ENCODE assay signal across 8 cellular contexts in the genomic region with DNA sequence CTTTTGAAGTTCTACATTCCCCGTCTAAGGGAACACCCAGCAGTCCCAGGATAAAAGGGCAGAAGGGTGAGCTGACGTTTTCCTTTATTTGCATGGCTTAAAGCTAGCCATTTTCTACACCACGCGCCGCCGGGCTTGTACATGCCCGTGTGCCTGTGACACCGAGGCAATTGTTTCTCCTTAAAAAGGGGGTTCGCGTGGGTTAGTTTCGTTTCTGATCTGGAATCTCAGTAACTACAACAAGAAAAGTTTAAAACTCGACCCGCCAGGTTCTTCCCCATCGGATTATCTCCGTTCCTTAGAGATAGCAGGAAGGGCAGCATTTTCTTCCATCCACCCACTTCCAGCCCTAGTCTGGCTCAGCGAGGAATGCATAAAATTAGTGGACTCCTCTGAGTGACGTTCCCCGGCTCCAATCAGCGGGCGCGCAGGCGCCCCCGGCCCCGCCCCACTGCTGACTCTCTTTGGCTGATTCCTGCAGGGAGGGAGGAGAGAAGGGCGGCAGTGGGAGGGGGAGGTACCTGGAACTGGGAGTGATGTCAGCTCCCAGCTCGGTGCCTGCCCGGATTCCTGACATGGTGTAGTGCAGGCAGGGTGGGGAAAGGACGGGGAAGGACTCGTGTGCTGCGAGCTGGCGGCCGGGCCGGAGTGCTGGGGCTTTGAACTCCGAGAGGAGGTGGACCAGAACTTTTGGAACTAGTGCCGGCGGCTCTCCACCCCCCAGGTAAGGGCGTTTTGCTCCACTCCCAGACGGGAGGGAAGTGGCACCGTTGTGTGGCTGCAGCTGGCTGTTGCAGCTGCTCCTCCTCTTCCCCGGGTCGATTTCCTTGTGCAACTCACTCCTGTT. TPM values are rescaled to one million over a fixed set of nuclear protein-coding genes. Genes with fewer than 3 reads are reported as not detected.
A peak's percentile ranks its signal among the peaks of the same experiment; 100 is the strongest.
DNase-seq lines count a peak whose midpoint lies in the region; ATAC-seq and TF ChIP-seq lines count a peak whose summit lies in the region.

A gene (plus strand): TSS at position 565 of the 847 bp plus-strand sequence. CDS start 109,191 bp downstream, outside the sequence.

- peak within 1 kb of the TSS; percentile 86 for H3K4me2 ChIP-seq in fibroblast of lung (ENCODE audit: extremely low read depth, insufficient read depth, low read length)

- H3K9ac ChIP-seq in fibroblast of lung (ENCODE audit: insufficient read depth, low read length), result peak within 1 kb of the TSS; percentile 79

- no peaks in the 10 kb centered on the region for H4K20me1 ChIP-seq in fibroblast of lung (ENCODE audit: control insufficient read depth, extremely low read depth, insufficient read depth, low read length)

- H3K79me2 ChIP-seq in fibroblast of lung (ENCODE audit: control insufficient read depth, insufficient read depth, low read length), result peaks cover 45% of the 10 kb centered on the region

- H3K36me3 ChIP-seq in RWPE2 (ENCODE audit: low read depth), result no peaks in the 10 kb centered on the region
- no peaks in the 10 kb centered on the region for H3K36me3 ChIP-seq in fibroblast of lung (ENCODE audit: control insufficient read depth, insufficient read depth, low read length)

- peaks cover 55% of the 10 kb centered on the region for H3K27me3 Mint-ChIP-seq in activated T-helper 2 cell treated with anti-CD3 and anti-CD28 coated beads, Interferon-gamma antibody, Interleukin-2, Interleukin-4, amounts not matched to agents 10 μg/mL and 5 μg/mL and 100 μg/mL, durations not matched to agents 14 hours and 24 hours and 36 hours (ENCODE audit: low read depth)
- peaks cover 5 to 11% (median 8%) of the 10 kb centered on the region in 5 donors for H3K27me3 Mint-ChIP-seq in naive thymus-derived CD8-positive, alpha-beta T cell

- ATAC-seq in RWPE2 (ENCODE audit: low read depth), result peak; percentile 93
- ATAC-seq in naive thymus-derived CD8-positive, alpha-beta T cell, result peak; percentile 94

- no peaks in the 10 kb centered on the region for H3K9me3 Mint-ChIP-seq in activated T-helper 2 cell treated with anti-CD3 and anti-CD28 coated beads, Interferon-gamma antibody, Interleukin-2, Interleukin-4, amounts not matched to agents 10 μg/mL and 5 μg/mL and 100 μg/mL, durations not matched to agents 14 hours and 24 hours and 36 hours
- H3K9me3 Mint-ChIP-seq in naive thymus-derived CD8-positive, alpha-beta T cell, result no peaks in the 10 kb centered on the region

- peak within 1 kb of the TSS; percentile 68 for H2AFZ ChIP-seq in fibroblast of lung (ENCODE audit: low read length)

- TF ChIP-seq CTCF in RWPE2 (IDR thresholded peaks at IDR 0.05; ENCODE audit: poor library complexity, severe bottlenecking) (no peak), fibroblast of lung (conservative IDR thresholded peaks at IDR 0.05 in 1 of 2, IDR thresholded peaks at IDR 0.05 in 1 of 2; ENCODE audit: low read depth in 1 of 2, low read length in 2 of 2) (peak in 1 of 2 donors; percentile 44)

- peaks cover 4% of the 10 kb centered on the region for H3K4me1 ChIP-seq in RWPE2 (ENCODE audit: insufficient read depth, poor library complexity, severe bottlenecking)
- H3K4me1 ChIP-seq in fibroblast of lung (ENCODE audit: control insufficient read depth, extremely low read depth, insufficient read depth, low read length), result peaks cover 6% of the 10 kb centered on the region

- H3K27me3 ChIP-seq in RWPE2 (ENCODE audit: insufficient read depth, poor library complexity, severe bottlenecking), result no peaks in the 10 kb centered on the region
- no peaks in the 10 kb centered on the region for H3K27me3 ChIP-seq in fibroblast of lung (ENCODE audit: control insufficient read depth, insufficient read depth, low read length)

- H3K27ac Mint-ChIP-seq in activated T-helper 2 cell treated with anti-CD3 and anti-CD28 coated beads, Interferon-gamma antibody, Interleukin-2, Interleukin-4, amounts not matched to agents 10 μg/mL and 5 μg/mL and 100 μg/mL, durations not matched to agents 14 hours and 24 hours and 36 hours, result peak within 1 kb of the TSS; percentile 89
- peak within 1 kb of the TSS; percentile 88 to 98 (median 98) for H3K27ac Mint-ChIP-seq in naive thymus-derived CD8-positive, alpha-beta T cell

- H3K4me3 ChIP-seq in RWPE2 (ENCODE audit: severe bottlenecking), result peak within 1 kb of the TSS; percentile 57
- peak within 1 kb of the TSS; percentile 82 to 93 (median 84) for H3K4me3 ChIP-seq in fibroblast of lung (replicated peaks in 1 of 4; ENCODE audit: control extremely low read depth in 1 of 4, insufficient read depth in 1 of 4, low read depth in 3 of 4, low read length in 4 of 4)

- intact Hi-C loops in activated T-helper 2 cell treated with anti-CD3 and anti-CD28 coated beads, Interferon-gamma antibody, Interleukin-2, Interleukin-4, amounts not matched to agents 10 μg/mL and 5 μg/mL and 100 μg/mL, durations not matched to agents 14 hours and 24 hours and 36 hours (cut with micrococcal nuclease), result loop anchor here (1.0 to 5.0 kb wide), 5 partner anchors 10 to 87 kb away; no protein-coding TSS in a partner anchor

- peaks cover 12% of the 10 kb centered on the region for H3K36me3 Mint-ChIP-seq in activated T-helper 2 cell treated with anti-CD3 and anti-CD28 coated beads, Interferon-gamma antibody, Interleukin-2, Interleukin-4, amounts not matched to agents 10 μg/mL and 5 μg/mL and 100 μg/mL, durations not matched to agents 14 hours and 24 hours and 36 hours (ENCODE audit: low read depth)
- no peaks in the 10 kb centered on the region for H3K36me3 Mint-ChIP-seq in naive thymus-derived CD8-positive, alpha-beta T cell

- POLR2A ChIA-PET in naive thymus-derived CD8-positive, alpha-beta T cell (lab: Charles Lee), result interaction anchor here (0.6 to 1.3 kb wide), 10 partner anchors 8 to 667 kb away, joined by 3 to 5 read pairs (median 3); a partner anchor contains a TSS

- H3K9me3 ChIP-seq in RWPE2 (ENCODE audit: severe bottlenecking) (no peaks in the 10 kb centered on the region), fibroblast of lung (ENCODE audit: control insufficient read depth, insufficient read depth, low read depth, low read length) (no peaks in the 10 kb centered on the region)

- DNase-seq in EL (peak; percentile 99), GOT3 (lab: John Stamatoyannopoulos, UW) (peak; percentile 97), LoVo (ENCODE audit: low spot score) (peak; percentile 100), RWPE2 (ENCODE audit: low spot score) (peak; percentile 87), fibroblast of lung (ENCODE audit: low read depth in 2 of 2) (peak; percentile 97 to 98)
- peak; percentile 80 for DNase-seq in activated T-helper 2 cell treated with anti-CD3 and anti-CD28 coated beads, Interferon-gamma antibody, Interleukin-2, Interleukin-4, amounts not matched to agents 10 μg/mL and 5 μg/mL and 100 μg/mL, durations not matched to agents 14 hours and 24 hours and 36 hours (ENCODE audit: low spot score)
- peak; percentile 78 to 99 (median 92) for DNase-seq in naive thymus-derived CD8-positive, alpha-beta T cell
- peak; percentile 90 to 100 (median 96) for DNase-seq in stimulated activated naive CD4-positive, alpha-beta T cell (lab: John Stamatoyannopoulos, UW)

- H3K27ac ChIP-seq in RWPE2 (ENCODE audit: poor library complexity, severe bottlenecking) (peak within 1 kb of the TSS; percentile 67), fibroblast of lung (ENCODE audit: insufficient read depth, low read length) (peak within 1 kb of the TSS; percentile 89)

- H3K4me1 Mint-ChIP-seq in activated T-helper 2 cell treated with anti-CD3 and anti-CD28 coated beads, Interferon-gamma antibody, Interleukin-2, Interleukin-4, amounts not matched to agents 10 μg/mL and 5 μg/mL and 100 μg/mL, durations not matched to agents 14 hours and 24 hours and 36 hours (ENCODE audit: low read depth), result peaks cover 20% of the 10 kb centered on the region
- peaks cover 16 to 38% (median 27%) of the 10 kb centered on the region in 4 donors for H3K4me1 Mint-ChIP-seq in naive thymus-derived CD8-positive, alpha-beta T cell

- H3K4me3 Mint-ChIP-seq in activated T-helper 2 cell treated with anti-CD3 and anti-CD28 coated beads, Interferon-gamma antibody, Interleukin-2, Interleukin-4, amounts not matched to agents 10 μg/mL and 5 μg/mL and 100 μg/mL, durations not matched to agents 14 hours and 24 hours and 36 hours (ENCODE audit: low read depth), result peak within 1 kb of the TSS; percentile 83
- H3K4me3 Mint-ChIP-seq in naive thymus-derived CD8-positive, alpha-beta T cell, result peak within 1 kb of the TSS; percentile 92 to 99 (median 97)

RNA-seq across cellular contexts. Expression of the gene that starts here (rescaled TPM):
- total RNA-seq in activated T-helper 2 cell treated with anti-CD3 and anti-CD28 coated beads, Interferon-gamma antibody, Interleukin-2, Interleukin-4, amounts not matched to agents 10 μg/mL and 5 μg/mL and 100 μg/mL, durations not matched to agents 14 hours and 24 hours and 36 hours, result 73.3 and 74.1 TPM in 2 replicates
- 51.4 and 93.0 TPM in 2 replicates for total RNA-seq in fibroblast of lung
- polyA plus RNA-seq in fibroblast of lung, result 46.8 and 65.1 TPM in 2 replicates
- 26.7 and 40.5 TPM in 2 replicates for polyA plus RNA-seq in fibroblast of lung (2012)
- polyA minus RNA-seq in fibroblast of lung (ENCODE audit: low replicate concordance), result 29.9 and 58.7 TPM in 2 replicates
- total RNA-seq in naive thymus-derived CD8-positive, alpha-beta T cell, result 1 to 10 TPM; 7.8 to 9.2 TPM
- polyA plus RNA-seq in naive thymus-derived CD8-positive, alpha-beta T cell, result 1 to 10 TPM; 3.8 to 4.1 (median 4.0) TPM

Comparison
In these comparisons a context has a peak if more than half of its experiments do, and no peak if none do; other contexts are left out.
1. Peak in every context shown above with its lines: DNase-seq, ATAC-seq, H3K4me3 ChIP-seq and H3K27ac ChIP-seq.
2. RNA of the gene that starts here (polyA plus RNA-seq): 26.7 to 65.1 TPM in fibroblast of lung; 3.8 to 4.1 TPM in naive thymus-derived CD8-positive, alpha-beta T cell; every median in the first group is over 4 times any median in the second.